27 cellular contexts compared by ENCODE assay signal in the genomic region with DNA sequence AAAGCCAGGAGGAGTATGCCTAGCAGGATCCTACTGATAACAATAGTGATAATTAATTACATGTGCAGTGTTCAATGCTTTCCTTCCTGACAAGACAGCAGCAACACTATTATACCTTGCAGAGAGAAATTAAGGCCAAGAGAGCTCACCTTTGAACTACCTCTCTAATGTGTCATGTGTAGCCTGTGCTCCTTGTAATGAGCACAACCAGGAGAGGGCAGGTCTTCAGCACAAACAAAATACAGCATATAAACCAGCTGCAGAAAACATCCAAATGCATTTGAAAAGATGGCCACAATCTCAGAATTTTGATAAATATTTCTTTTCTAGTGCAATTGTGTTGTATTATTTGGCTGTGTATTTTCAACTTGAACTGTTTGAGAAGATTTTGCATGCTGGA.
"Had no signal": no experiment of that assay in that cellular context is flagged by ENCODE, and none has a peak within 500 bp of the region (broad histone marks: within the 10 kb centered on the region; RNA-seq: fewer than 3 reads in every experiment).

No MANE protein-coding gene starts in this region.

- H3K36me3 ChIP-seq: adrenal gland, cardiac muscle cell, esophagus muscularis mucosa, neutrophil, suprapubic skin, tibial artery, upper lobe of right lung, WERI-Rb-1 had no signal

- H3K4me1 ChIP-seq: adrenal gland, body of pancreas, esophagus muscularis mucosa, suprapubic skin, tibial artery, upper lobe of right lung had no signal

- H3K9me3 ChIP-seq: adrenal gland, body of pancreas, esophagus muscularis mucosa, neutrophil, suprapubic skin, tibial artery, upper lobe of right lung had no signal

- H3K27me3 ChIP-seq: adrenal gland, body of pancreas, cardiac muscle cell, esophagus muscularis mucosa, neutrophil, suprapubic skin, tibial artery, upper lobe of right lung had no signal

- DNase-seq: activated CD4-positive, alpha-beta memory T cell treated with anti-CD3 and anti-CD28 coated beads for 36 hours; activated CD4-positive, alpha-beta T cell treated with anti-CD3 and anti-CD28 coated beads, Interleukin-2, amount 10 ng/mL, durations not matched to agents 24 days and 14 days; activated CD4-positive, CD25-positive, alpha-beta regulatory T cell treated with anti-CD3 and anti-CD28 coated beads, Interleukin-2, amount 50 U/mL, for 72 hours; activated CD8-positive, alpha-beta memory T cell treated with anti-CD3 and anti-CD28 coated beads, Interleukin-2, amount 50 U/mL, for 4 hours; activated effector memory CD4-positive, alpha-beta T cell treated with anti-CD3 and anti-CD28 coated beads, Interleukin-2, amount 50 U/mL, for 16 hours; activated naive CD4-positive, alpha-beta T cell treated with anti-CD3 and anti-CD28 coated beads for 36 hours; activated naive CD8-positive, alpha-beta T cell treated with anti-CD3 and anti-CD28 coated beads for 36 hours; activated T-cell treated with anti-CD3 and anti-CD28 coated beads, Interleukin-2, amount 50 U/mL, for 1 hour; adrenal gland; aorta; body of pancreas; cortex of kidney; foreskin melanocyte; immature natural killer cell; kidney; nephron progenitor cell; stimulated activated naive CD4-positive, alpha-beta T cell; SW 1271; T1000; tibial artery; upper lobe of right lung; WERI-Rb-1 had no signal

- H3K4me3 ChIP-seq: adrenal gland, body of pancreas, cardiac muscle cell, esophagus muscularis mucosa, lung, suprapubic skin, tibial artery, upper lobe of right lung had no signal

- FAIRE-seq: kidney had no signal

- ATAC-seq: body of pancreas, upper lobe of right lung had no signal

- H3K27ac ChIP-seq: adrenal gland, body of pancreas, cardiac muscle cell, esophagus muscularis mucosa, neutrophil, suprapubic skin, tibial artery, upper lobe of right lung, WERI-Rb-1 had no signal
